ENCODE assay signal across 7 cellular contexts in the genomic region with DNA sequence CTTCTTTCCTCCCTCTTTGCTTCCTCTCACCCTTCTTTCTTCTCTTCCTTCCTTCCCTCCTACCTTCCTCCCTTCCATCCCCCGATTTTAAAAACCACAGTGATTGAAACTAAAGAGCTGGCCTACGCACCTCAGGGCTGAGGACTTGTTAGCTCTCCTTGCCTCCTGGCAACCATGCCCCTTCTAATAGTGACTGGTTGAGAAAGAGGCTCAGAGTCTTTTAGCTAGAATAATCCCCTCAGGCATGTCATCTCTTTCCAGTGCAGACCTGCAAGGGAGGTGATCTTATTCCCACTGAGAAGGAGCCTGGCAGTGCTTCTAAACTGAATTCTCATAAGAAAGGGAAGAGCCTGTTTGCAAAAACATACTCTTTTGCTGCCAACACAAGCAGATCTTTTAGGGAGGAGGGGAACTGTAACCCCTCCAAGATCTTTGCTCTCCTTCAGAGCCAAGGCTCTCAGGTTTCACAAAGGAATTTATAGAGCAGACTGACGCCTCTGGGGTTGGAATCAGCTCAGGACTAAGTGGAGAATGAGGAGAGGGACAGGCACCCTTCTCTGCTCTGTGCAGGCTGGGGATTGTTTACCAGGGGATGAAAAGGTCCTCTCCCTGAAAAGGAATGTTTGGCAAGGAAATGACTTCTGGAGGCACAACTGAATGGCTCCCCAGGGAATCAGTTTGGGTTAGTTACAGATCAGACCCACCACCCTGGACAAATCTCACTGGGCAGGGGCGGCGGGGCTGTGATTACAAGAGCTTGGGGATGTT. TPM values are rescaled to one million over a fixed set of nuclear protein-coding genes. Genes with fewer than 3 reads are reported as not detected.
DNase-seq lines count a peak whose midpoint lies in the region; ATAC-seq and TF ChIP-seq lines count a peak whose summit lies in the region.

No MANE protein-coding gene starts in this region.

- in situ Hi-C loops in brain microvascular endothelial cell (cut with HindIII; ENCODE audit: low pct_ligation_motif_present, low sequenced_read_pairs): no loop called here
- in situ Hi-C loops in transverse colon (cut with MboI; ENCODE audit: low pct_ligation_motif_present in 1 of 4, low pct_unique_long_range_greater_than_20kb in 1 of 4, low sequenced_read_pairs in 3 of 4): no loop called here

- H3K9ac ChIP-seq in HUES6 (ENCODE audit: low read length): peak overlapping the region; percentile 74

- TF ChIP-seq EP300 in transverse colon (IDR thresholded peaks at IDR 0.05; ENCODE audit: low read depth): no peak

- peak overlapping the region; percentile 69; the same call in 1 of the 2 replicates for H3K27ac ChIP-seq in HUES6 (ENCODE audit: low read depth, low read length)
- peak overlapping the region; percentile 79 for H3K27ac ChIP-seq in brain microvascular endothelial cell
- H3K27ac ChIP-seq in left lung: peak overlapping the region; percentile 59 to 71
- H3K27ac ChIP-seq in transverse colon: peak overlapping the region; percentile 8 to 35 (median 10)

- TF ChIP-seq POLR2A in transverse colon (IDR thresholded peaks at IDR 0.05): no peak

- H3K4me3 ChIP-seq in HUES6 (ENCODE audit: low read depth, low read length) (peak overlapping the region; percentile 29; the same call in 1 of the 2 replicates), brain microvascular endothelial cell (ENCODE audit: low read depth, low read length) (no peak overlapping the region), left lung (no peak overlapping the region), transverse colon (no peak overlapping the region)

- WGBS in transverse colon (ENCODE audit: low coverage in 1 of 2), 2 donors: 29 to 45% methylated on average over 2 to 5 of the region's 5 CpGs

- no peaks in the 10 kb centered on the region for H3K36me3 ChIP-seq in HUES6 (ENCODE audit: control insufficient read depth, insufficient read depth, low read length)
- H3K36me3 ChIP-seq in brain microvascular endothelial cell (replicated peaks): no peaks in the 10 kb centered on the region
- H3K36me3 ChIP-seq in left lung: no peaks in the 10 kb centered on the region
- no peaks in the 10 kb centered on the region for H3K36me3 ChIP-seq in transverse colon

- DNase-seq in brain microvascular endothelial cell (peak; percentile 72), left lung (no peak), transverse colon (no peak), middle frontal gyrus (ENCODE audit: extremely low spot score, low spot score) (no peak), NCI-H1694 treated with DMSO at 0.1 percent for 48 hours (lab: John Stamatoyannopoulos, UW) (no peak)

- intact Hi-C loops in left lung (cut with DNase I) (no loop called here), transverse colon (cut with DNase I; ENCODE audit: low total_unique reads) (no loop called here)

- H3K9me3 ChIP-seq in HUES6 (ENCODE audit: control insufficient read depth, insufficient read depth, low read depth, low read length) (no peaks in the 10 kb centered on the region), left lung (no peaks in the 10 kb centered on the region), transverse colon (no peaks in the 10 kb centered on the region)

- peak; percentile 87 for ATAC-seq in left lung
- ATAC-seq in HG02642 (IDR thresholded peaks at IDR 0.05; ENCODE audit: poor library complexity, unreplicated experiment): no peak

- H3K4me1 ChIP-seq in HUES6 (ENCODE audit: control insufficient read depth, insufficient read depth, low read length) (peaks cover 37% of the 10 kb centered on the region), left lung (peaks cover 9 to 16% of the 10 kb centered on the region in 2 donors), transverse colon (peaks cover 0 to 7% (median 5%) of the 10 kb centered on the region in 4 donors)

- TF ChIP-seq CTCF in brain microvascular endothelial cell (IDR thresholded peaks at IDR 0.05; ENCODE audit: low read depth, low read length, missing control alignments) (no peak), left lung (IDR thresholded peaks at IDR 0.05) (no peak), transverse colon (IDR thresholded peaks at IDR 0.05) (no peak)

- H3K27me3 ChIP-seq in HUES6 (ENCODE audit: control insufficient read depth, insufficient read depth, low read length) (peaks cover 98% of the 10 kb centered on the region), brain microvascular endothelial cell (replicated peaks) (no peaks in the 10 kb centered on the region), left lung (no peaks in the 10 kb centered on the region), transverse colon (peaks cover 10% of the 10 kb centered on the region)

RNA-seq across cellular contexts. Expression of a gene that starts 9.4 kb away (rescaled TPM):
- total RNA-seq in left lung: 100 to 1,000 TPM in 1 of 2 donors, 10 to 100 TPM in 1; 29.9 to 165 TPM
- not detected for total RNA-seq in transverse colon

RNA-seq across cellular contexts. Expression of a gene that starts 58.5 kb away (rescaled TPM):
- total RNA-seq in left lung (10 to 100 TPM; 26.3 to 28.6 TPM), transverse colon (10 to 100 TPM in 3 of 4 donors, 1 to 10 TPM in 1; 4.6 to 48.3 (median 18.7) TPM)

Comparison
In these comparisons a context has a peak if more than half of its experiments do, and no peak if none do; other contexts are left out.
1. H3K27ac ChIP-seq: peak in every context shown above with its lines; median percentile 79 in brain microvascular endothelial cell; 69 in HUES6; 65 in left lung; 10 in transverse colon.
2. RNA of a gene that starts 9.4 kb away (total RNA-seq): 29.9 to 165 TPM in left lung; not detected in transverse colon; every median in the first group is over 10 times any median in the second.